ENCODE assay signal across 1 cellular context in genomic region chr1:214360525-214361164, GRCh38.
TF ChIP-seq lines count a peak whose summit lies in the region.

No MANE protein-coding gene starts in this region.

TF ChIP-seq in WTC11, 78 proteins besides CTCF, POLR2A, EP300 and RAD21 (continued from another document):
- TF ChIP-seq ATF2 (CRISPR knock-in tag; IDR thresholded peaks at IDR 0.05; ENCODE audit: borderline replicate concordance, low read depth) (no peak), ZNF219 (CRISPR knock-in tag; IDR thresholded peaks at IDR 0.05; ENCODE audit: borderline replicate concordance) (no peak), ZNF396 (CRISPR knock-in tag; IDR thresholded peaks at IDR 0.05; ENCODE audit: borderline replicate concordance) (no peak), AR (CRISPR knock-in tag; IDR thresholded peaks at IDR 0.05) (no peak), EMX1 (CRISPR knock-in tag; IDR thresholded peaks at IDR 0.05) (no peak), TP53 (CRISPR knock-in tag; IDR thresholded peaks at IDR 0.05) (no peak), FOXP1 (CRISPR knock-in tag; IDR thresholded peaks at IDR 0.05; ENCODE audit: borderline replicate concordance) (no peak), ZNF121 (CRISPR knock-in tag; IDR thresholded peaks at IDR 0.05) (no peak), PREB (CRISPR knock-in tag; IDR thresholded peaks at IDR 0.05; ENCODE audit: borderline replicate concordance) (no peak), SP1 (CRISPR knock-in tag; conservative IDR thresholded peaks at IDR 0.05) (no peak), ZNF281 (CRISPR knock-in tag; IDR thresholded peaks at IDR 0.05) (no peak)
TF ChIP-seq in WTC11: peak in this region for 0.
